In genomic region chr4:109990307-109991257, GRCh38 we compare ENCODE assay signal across 1 cellular context.
TF ChIP-seq lines count a peak whose summit lies in the region.

No MANE protein-coding gene starts in this region.

TF ChIP-seq in GM12878, 131 proteins besides CTCF, POLR2A, EP300 and RAD21 (continued from another document and continues in another):
- TF ChIP-seq ZBTB4 (CRISPR knock-in tag; IDR thresholded peaks at IDR 0.05) = no peak
- TF ChIP-seq KAT2A (conservative IDR thresholded peaks at IDR 0.05; ENCODE audit: control insufficient read depth, low read depth, low read length) = no peak
- peak; percentile 77 for TF ChIP-seq MLLT1 (IDR thresholded peaks at IDR 0.05)
- TF ChIP-seq SP1 (IDR thresholded peaks at IDR 0.05; ENCODE audit: low read depth, low read length) = peak; percentile 13
- TF ChIP-seq MTA3 (IDR thresholded peaks at IDR 0.05; ENCODE audit: borderline replicate concordance, low read length) = peak; percentile 61; the same call in 1 of the 2 replicates
- peak; percentile 92 for TF ChIP-seq NBN (IDR thresholded peaks at IDR 0.05)
- TF ChIP-seq SMAD5 (IDR thresholded peaks at IDR 0.05; ENCODE audit: low read depth) = no peak
- peak; percentile 94 for TF ChIP-seq TCF12 (IDR thresholded peaks at IDR 0.05; ENCODE audit: low read depth, low read length)
- TF ChIP-seq ETV6 (conservative IDR thresholded peaks at IDR 0.05 in 1 of 2, IDR thresholded peaks at IDR 0.05 in 1 of 2; ENCODE audit: borderline replicate concordance in 1 of 2, low read depth in 1 of 2) = peak in 1 of 2 experiments; percentile 88; a peak in 1 of 4 replicates
- TF ChIP-seq ZBTB11 (CRISPR knock-in tag; IDR thresholded peaks at IDR 0.05) = no peak
- TF ChIP-seq CHD1 (IDR thresholded peaks at IDR 0.05; ENCODE audit: low read depth, low read length) = no peak
- no peak for TF ChIP-seq CHD2 (IDR thresholded peaks at IDR 0.05; ENCODE audit: borderline replicate concordance, low read depth, low read length)
- no peak for TF ChIP-seq SIX5 (IDR thresholded peaks at IDR 0.05; ENCODE audit: low read depth, low read length, severe bottlenecking)
- peak; percentile 99 for TF ChIP-seq CBX5 (IDR thresholded peaks at IDR 0.05; ENCODE audit: low read depth)
- no peak for TF ChIP-seq SREBF1 (IDR thresholded peaks at IDR 0.05; ENCODE audit: low read length)
- TF ChIP-seq SUPT20H (IDR thresholded peaks at IDR 0.05; ENCODE audit: borderline replicate concordance, control insufficient read depth, low read depth, low read length) = no peak
- TF ChIP-seq SPI1 (IDR thresholded peaks at IDR 0.05; ENCODE audit: borderline replicate concordance, insufficient read depth, low read depth, low read length) = peak; percentile 97
- no peak for TF ChIP-seq WRNIP1 (IDR thresholded peaks at IDR 0.05; ENCODE audit: borderline replicate concordance, low read depth, low read length)
- TF ChIP-seq FOS (IDR thresholded peaks at IDR 0.05; ENCODE audit: borderline replicate concordance, extremely low read depth, insufficient read length) = no peak
- no peak for TF ChIP-seq BCLAF1 (IDR thresholded peaks at IDR 0.05)
- peak; percentile 53 to 69 for TF ChIP-seq BHLHE40 (IDR thresholded peaks at IDR 0.05; ENCODE audit: borderline replicate concordance in 1 of 2, low read depth in 2 of 2, low read length in 1 of 2)
- no peak for TF ChIP-seq MYB (IDR thresholded peaks at IDR 0.05; ENCODE audit: borderline replicate concordance, low read depth, low read length)
- no peak for TF ChIP-seq E2F8 (IDR thresholded peaks at IDR 0.05; ENCODE audit: low read depth, partially characterized antibody)
- no peak for TF ChIP-seq RB1 (IDR thresholded peaks at IDR 0.05; ENCODE audit: borderline replicate concordance)
- no peak for TF ChIP-seq ZZZ3 (IDR thresholded peaks at IDR 0.05; ENCODE audit: control insufficient read depth, insufficient read length, low read depth)
- TF ChIP-seq CEBPB (IDR thresholded peaks at IDR 0.05; ENCODE audit: borderline replicate concordance in 1 of 2, low read depth in 2 of 2, low read length in 2 of 2) = 0 out of 4 replicates have a peak, but pooled peaks of 1 of the 2 experiments have one; percentile 9
- TF ChIP-seq GATAD2B (conservative IDR thresholded peaks at IDR 0.05; ENCODE audit: low read depth) = peak; percentile 69
- no peak for TF ChIP-seq CHD4 (IDR thresholded peaks at IDR 0.05)
- TF ChIP-seq PAX5 (IDR thresholded peaks at IDR 0.05; ENCODE audit: borderline replicate concordance, low read depth, low read length) = peak; percentile 47; the same call in 1 of the 2 replicates
- TF ChIP-seq TARDBP (IDR thresholded peaks at IDR 0.05; ENCODE audit: borderline replicate concordance) = no peak
- TF ChIP-seq NR2C1 (IDR thresholded peaks at IDR 0.05) = no peak
- TF ChIP-seq PRDM15 (CRISPR knock-in tag; IDR thresholded peaks at IDR 0.05) = no peak
- no peak for TF ChIP-seq POU2F2 (IDR thresholded peaks at IDR 0.05; ENCODE audit: borderline replicate concordance, low read depth, low read length)
- no peak for TF ChIP-seq SMC3 (IDR thresholded peaks at IDR 0.05; ENCODE audit: borderline replicate concordance, low read length)
- TF ChIP-seq MYC (IDR thresholded peaks at IDR 0.05; ENCODE audit: insufficient read depth, insufficient read length, insufficient replicate concordance, low read length, severe bottlenecking) = no peak
- no peak for TF ChIP-seq SIN3A (IDR thresholded peaks at IDR 0.05; ENCODE audit: low read depth, low read length)
- TF ChIP-seq MTA2 (IDR thresholded peaks at IDR 0.05; ENCODE audit: low read depth) = peak; percentile 90
- peak; percentile 59; the same call in 1 of the 2 replicates for TF ChIP-seq BACH1 (IDR thresholded peaks at IDR 0.05; ENCODE audit: borderline replicate concordance)
- no peak for TF ChIP-seq CBX3 (IDR thresholded peaks at IDR 0.05; ENCODE audit: borderline replicate concordance, low read depth)
- peak; percentile 81; the same call in 1 of the 2 replicates for TF ChIP-seq RAD51 (IDR thresholded peaks at IDR 0.05)
